In genomic region chr9:91312717-91313325, GRCh38 we compare ENCODE assay signal across 18 cellular contexts. TPM values are rescaled to one million over a fixed set of nuclear protein-coding genes. Genes with fewer than 3 reads are reported as not detected.
A peak's percentile ranks its signal among the peaks of the same experiment; 100 is the strongest.
DNase-seq lines count a peak whose midpoint lies in the region; ATAC-seq, FAIRE-seq and TF ChIP-seq lines count a peak whose summit lies in the region.
"Had no signal": no experiment of that assay in that cellular context is flagged by ENCODE, and none has a peak within 500 bp of the region (broad histone marks: within the 10 kb centered on the region; RNA-seq: fewer than 3 reads in every experiment).

No MANE protein-coding gene starts in this region.

- in situ Hi-C loops in HepG2 (cut with HindIII; ENCODE audit: extremely low pct_ligation_motif_present, low pct_unique_long_range_greater_than_20kb) = no loop called here

- WGBS in HepG2 (ENCODE audit: low lambda C conversion rate) = over 99% methylated on average over 4 of the region's 4 CpGs

- FAIRE-seq in HepG2 (lab: Jason Lieb, UNC) = no peak
- FAIRE-seq: D721Med, G401.6 had no signal

- peaks cover 19% of the 10 kb centered on the region for H3K36me3 Mint-ChIP-seq in MCF 10A (ENCODE audit: insufficient read depth, unreplicated experiment)
- peaks cover 36% of the 10 kb centered on the region for H3K36me3 Mint-ChIP-seq in type B pancreatic cell
- H3K36me3 Mint-ChIP-seq: natural killer cell had no signal

- intact Hi-C loops in MCF 10A (cut with micrococcal nuclease) (no loop called here), HepG2 (cut with micrococcal nuclease; ENCODE audit: unreplicated experiment) (no loop called here)

- H3K4me1 Mint-ChIP-seq in MCF 10A (ENCODE audit: insufficient read depth, unreplicated experiment) = peaks cover 5% of the 10 kb centered on the region
- H3K4me1 Mint-ChIP-seq in type B pancreatic cell (ENCODE audit: unreplicated experiment) = peaks cover 6% of the 10 kb centered on the region
- H3K4me1 Mint-ChIP-seq: activated CD4-positive, alpha-beta T cell treated with anti-CD3 and anti-CD28 coated beads, Interleukin-2, amount 10 ng/mL, durations not matched to agents 7 days and 5 days had no signal

- H3K27ac ChIP-seq in HepG2 (ENCODE audit: extremely low read length, insufficient read depth, low read length) = no peak overlapping the region
- H3K27ac ChIP-seq: parathyroid adenoma had no signal

- TF ChIP-seq EP300 in HepG2 (IDR thresholded peaks at IDR 0.05; ENCODE audit: low read depth in 2 of 2, low read length in 2 of 2) (no peak), HepG2 (CRISPR knock-in tag; IDR thresholded peaks at IDR 0.05; ENCODE audit: borderline replicate concordance) (no peak)

- H3K4me2 ChIP-seq in HepG2 (ENCODE audit: low read depth, low read length) = no peak overlapping the region

- DNase-seq in M059J (ENCODE audit: low read depth) = peak; percentile 20
- peak; percentile 17 for DNase-seq in MCF 10A (ENCODE audit: unreplicated experiment)
- peak; percentile 85 for DNase-seq in kidney tubule cell (ENCODE audit: low spot score)
- no peak for DNase-seq in type B pancreatic cell (ENCODE audit: extremely low spot score, unreplicated experiment)
- DNase-seq in superior temporal gyrus (ENCODE audit: extremely low spot score) = no peak
- no peak for DNase-seq in HEK293T (ENCODE audit: extremely low spot score)
- DNase-seq in HepG2 (ENCODE audit: low spot score) = no peak
- DNase-seq: activated CD4-positive, alpha-beta T cell treated with anti-CD3 and anti-CD28 coated beads, Interleukin-2, amount 10 ng/mL, durations not matched to agents 7 days and 5 days; activated CD8-positive, alpha-beta memory T cell treated with anti-CD3 and anti-CD28 coated beads, Interleukin-2, amount 50 U/mL, for 48 hours; aorta; natural killer cell; NCI-H1694; NCI-H2227 treated with DMSO at 0.1 percent for 48 hours; stimulated activated CD4-positive, alpha-beta T cell treated with anti-CD3 and anti-CD28 coated beads, Interleukin-2, amount 100 ng/mL, for 24 hours had no signal

- no peak for ATAC-seq in HepG2
- ATAC-seq: natural killer cell, Panc1 had no signal

- CTCF ChIA-PET in MCF 10A (lab: Yijun Ruan, JAX) = interaction anchor here (0.6 to 1.1 kb wide), 3 partner anchors 34 to 1769 kb away, joined by 3 to 4 read pairs (median 3); no protein-coding TSS in a partner anchor
- CTCF ChIA-PET in HEK293T (lab: Yijun Ruan, JAX) = no interaction called here
- CTCF ChIA-PET in HepG2 (lab: Yijun Ruan, JAX; ENCODE audit: low intra/inter-chr PET ratio, low total read pairs) = no interaction called here

- H3K4me3 ChIP-seq in HepG2 (replicated peaks in 1 of 3; ENCODE audit: insufficient read depth in 1 of 3, low read depth in 2 of 3, low read length in 3 of 3) = no peak overlapping the region

- TF ChIP-seq CTCF in MCF 10A (IDR thresholded peaks at IDR 0.05; ENCODE audit: unreplicated experiment) (no peak), type B pancreatic cell (conservative IDR thresholded peaks at IDR 0.05) (no peak), HepG2 (CRISPR knock-in tag; IDR thresholded peaks at IDR 0.05) (no peak)

- H4K20me1 ChIP-seq in HepG2 (ENCODE audit: insufficient read depth, low read length) = no peaks in the 10 kb centered on the region

- H3K79me2 ChIP-seq in HepG2 (ENCODE audit: insufficient read depth, low read length) = peaks cover 6% of the 10 kb centered on the region

- TF ChIP-seq POLR2A in HepG2 (IDR thresholded peaks at IDR 0.05; ENCODE audit: insufficient read depth in 1 of 2, low read depth in 2 of 2, low read length in 2 of 2) = no peak

- POLR2A ChIA-PET in MCF 10A (lab: Yijun Ruan, JAX) = no interaction called here
- POLR2A ChIA-PET in HEK293T (lab: Yijun Ruan, JAX) = no interaction called here
- POLR2A ChIA-PET in HepG2 (lab: Yijun Ruan, JAX) = no interaction called here

- H3K36me3 ChIP-seq in HepG2 (replicated peaks in 1 of 2; ENCODE audit: control insufficient read depth in 1 of 2, insufficient read depth in 2 of 2, low read length in 2 of 2) = peaks cover 2 to 15% of the 10 kb centered on the region in 2 experiments

- H3K27ac Mint-ChIP-seq in MCF 10A (ENCODE audit: low read depth, unreplicated experiment) (no peak overlapping the region), type B pancreatic cell (peak overlapping the region; percentile 21)
- H3K27ac Mint-ChIP-seq: activated CD4-positive, alpha-beta T cell treated with anti-CD3 and anti-CD28 coated beads, Interleukin-2, amount 10 ng/mL, durations not matched to agents 7 days and 5 days; natural killer cell had no signal

- H3K9me3 ChIP-seq in HepG2 (ENCODE audit: low read length) = no peaks in the 10 kb centered on the region

- no peaks in the 10 kb centered on the region for H3K9me3 Mint-ChIP-seq in MCF 10A (ENCODE audit: unreplicated experiment)
- peaks cover 9% of the 10 kb centered on the region for H3K9me3 Mint-ChIP-seq in type B pancreatic cell
- H3K9me3 Mint-ChIP-seq: activated CD4-positive, alpha-beta T cell treated with anti-CD3 and anti-CD28 coated beads, Interleukin-2, amount 10 ng/mL, durations not matched to agents 7 days and 5 days; natural killer cell had no signal

- no peak overlapping the region for H2AFZ ChIP-seq in HepG2 (ENCODE audit: low read length)
- H2AFZ ChIP-seq: parathyroid adenoma had no signal

- BruUV-seq in MCF 10A (replicated peaks; lab: Mats Ljungman, UMichigan) = no TSS peak
- BruUV-seq in HepG2 (replicated peaks; lab: Mats Ljungman, UMichigan) = no TSS peak

- H3K27me3 ChIP-seq in HepG2 (ENCODE audit: control insufficient read depth in 1 of 2, insufficient read depth in 2 of 2, low read length in 2 of 2) = no peaks in the 10 kb centered on the region

- TF ChIP-seq RAD21 in HepG2 (CRISPR knock-in tag; IDR thresholded peaks at IDR 0.05) = no peak

- H3K9ac ChIP-seq in HepG2 (ENCODE audit: insufficient read depth, low read depth, low read length) = no peak overlapping the region
- H3K9ac ChIP-seq: parathyroid adenoma had no signal

- H3K27me3 Mint-ChIP-seq in MCF 10A (ENCODE audit: insufficient read depth, unreplicated experiment) = no peaks in the 10 kb centered on the region
- H3K27me3 Mint-ChIP-seq in type B pancreatic cell = no peaks in the 10 kb centered on the region
- H3K27me3 Mint-ChIP-seq: activated CD4-positive, alpha-beta T cell treated with anti-CD3 and anti-CD28 coated beads, Interleukin-2, amount 10 ng/mL, durations not matched to agents 7 days and 5 days had no signal

- peaks cover 11% of the 10 kb centered on the region; the same call in 1 of the 2 replicates for H3K4me1 ChIP-seq in HepG2 (ENCODE audit: insufficient read depth, low read length)
- H3K4me1 ChIP-seq: parathyroid adenoma had no signal

- H3K4me3 Mint-ChIP-seq in MCF 10A (ENCODE audit: unreplicated experiment) (no peak overlapping the region), type B pancreatic cell (peak overlapping the region; percentile 16)
- H3K4me3 Mint-ChIP-seq: activated CD4-positive, alpha-beta T cell treated with anti-CD3 and anti-CD28 coated beads, Interleukin-2, amount 10 ng/mL, durations not matched to agents 7 days and 5 days; natural killer cell had no signal

TF ChIP-seq in HEK293T, 16 proteins besides CTCF, POLR2A, EP300 and RAD21 (continues in another document):
- TF ChIP-seq ZNF384 (IDR thresholded peaks at IDR 0.05) (no peak), PKNOX1 (IDR thresholded peaks at IDR 0.05) (no peak)

RNA-seq across cellular contexts. Expression of gene AUH, which starts 48.9 kb away (rescaled TPM):
- total RNA-seq in M059J (2014; rRNA removed; shearing (Covaris generic)) = 9.7 and 16.6 TPM in 2 replicates
- total RNA-seq in MCF 10A (2022) = 16.1 and 20.9 TPM in 2 replicates
- total RNA-seq in type B pancreatic cell (ENCODE audit: low replicate concordance) = 25.0 and 25.9 TPM in 2 replicates
- total RNA-seq in HepG2 (2016; rRNA removed; fragmentation: Illumina TruSeq; extraction: Trizol) = 31.9 and 35.7 TPM in 2 replicates
- 8.8 and 9.3 TPM in 2 replicates for total RNA-seq in HepG2 (2016; cell fraction: cytosol; rRNA removed; fragmentation: Illumina TruSeq; extraction: Trizol; ENCODE audit: low read depth)
- total RNA-seq in HepG2 (2016; cell fraction: insoluble cytoplasmic fraction; rRNA removed; fragmentation: Illumina TruSeq; extraction: Trizol) = 35.1 and 35.8 TPM in 2 replicates
- 12.0 and 14.2 TPM in 2 replicates for total RNA-seq in HepG2 (2016; cell fraction: membrane; rRNA removed; fragmentation: Illumina TruSeq; extraction: Trizol)
- total RNA-seq in HepG2 (2016; cell fraction: nucleus; rRNA removed; fragmentation: Illumina TruSeq; extraction: Trizol) = 36.5 and 38.2 TPM in 2 replicates
- polyA plus RNA-seq in HepG2 (2011; rRNA removed) = 20.7 and 25.8 TPM in 2 replicates
- 13.1 and 18.4 TPM in 2 replicates for polyA plus RNA-seq in HepG2 (2011; cell fraction: cytosol; rRNA removed)
- 45.4 and 46.7 TPM in 2 replicates for polyA plus RNA-seq in HepG2 (2011; cell fraction: nucleus; rRNA removed)
- 43.3 and 56.0 TPM in 2 replicates for polyA plus RNA-seq in HepG2 (2012)
- polyA plus RNA-seq in HepG2 (2016; cell fraction: cytosol; fragmentation: Illumina TruSeq; extraction: Trizol; ENCODE audit: low read depth) = 5.2 and 6.3 TPM in 2 replicates
- 36.1 and 36.2 TPM in 2 replicates for polyA plus RNA-seq in HepG2 (2016; cell fraction: insoluble cytoplasmic fraction; fragmentation: Illumina TruSeq; extraction: Trizol; ENCODE audit: low read depth)
- polyA plus RNA-seq in HepG2 (2016; cell fraction: membrane; fragmentation: Illumina TruSeq; extraction: Trizol; ENCODE audit: low read depth) = 8.4 and 9.7 TPM in 2 replicates
- 31.0 and 33.2 TPM in 2 replicates for polyA plus RNA-seq in HepG2 (2016; cell fraction: nucleus; fragmentation: Illumina TruSeq; extraction: Trizol; ENCODE audit: insufficient read depth, low read depth)
- polyA minus RNA-seq in HepG2 (2011; rRNA and poly(A)+ RNA removed; ENCODE audit: low replicate concordance) = 2.2 and 5.5 TPM in 2 replicates
- 8.7 and 13.5 TPM in 2 replicates for polyA minus RNA-seq in HepG2 (2011; cell fraction: cytosol; rRNA and poly(A)+ RNA removed)
- 115 and 125 TPM in 2 replicates for polyA minus RNA-seq in HepG2 (2011; cell fraction: nucleus; rRNA and poly(A)+ RNA removed)

Comparison
In these comparisons a context has a peak if more than half of its experiments do, and no peak if none do; other contexts are left out.
1. DNase-seq: peak in M059J (single experiment), MCF 10A (single experiment) and kidney tubule cell (single experiment); none in type B pancreatic cell (single experiment), superior temporal gyrus (single experiment), HEK293T (single experiment) and HepG2 (single experiment).